12 cellular contexts compared by ENCODE assay signal in genomic region chr12:29041621-29042020, GRCh38.
A peak's percentile ranks its signal among the peaks of the same experiment; 100 is the strongest.
DNase-seq lines count a peak whose midpoint lies in the region; ATAC-seq and TF ChIP-seq lines count a peak whose summit lies in the region.
"Had no signal": no experiment of that assay in that cellular context is flagged by ENCODE, and none has a peak within 500 bp of the region (broad histone marks: within the 10 kb centered on the region; RNA-seq: fewer than 3 reads in every experiment).

No MANE protein-coding gene starts in this region.

- H3K27ac ChIP-seq in foreskin keratinocyte = no peak overlapping the region
- H3K27ac ChIP-seq: parathyroid adenoma had no signal

- peaks cover 4% of the 10 kb centered on the region for H3K4me1 ChIP-seq in foreskin keratinocyte
- H3K4me1 ChIP-seq: parathyroid adenoma had no signal

- TF ChIP-seq CTCF in foreskin keratinocyte (conservative IDR thresholded peaks at IDR 0.05) = no peak

- no peak for TF ChIP-seq POLR2A in erythroblast (IDR thresholded peaks at IDR 0.05; ENCODE audit: low read length)

- DNase-seq in DMS53 (lab: John Stamatoyannopoulos, UW) (peak; percentile 21), DMS53 treated with DMSO at 0.1 percent for 48 hours (lab: John Stamatoyannopoulos, UW; ENCODE audit: unreplicated experiment) (no peak), foreskin keratinocyte (peak; percentile 27 to 61), dermis blood vessel endothelial cell (no peak), erythroblast (lab: John Stamatoyannopoulos, UW) (no peak)
- no peak for DNase-seq in stimulated activated CD4-positive, alpha-beta T cell treated with anti-CD3 and anti-CD28 coated beads, Interleukin-4, amount 100 ng/mL, for 4 hours
- DNase-seq: activated CD4-positive, alpha-beta memory T cell treated with anti-CD3 and anti-CD28 coated beads, Interleukin-2, amount 10 ng/mL, durations not matched to agents 7 days and 5 days; NCI-H2107; SHP77 treated with DMSO at 0.1 percent for 48 hours had no signal

- no peaks in the 10 kb centered on the region for H3K27me3 ChIP-seq in foreskin keratinocyte

- ATAC-seq in SK-N-SH treated with all-trans-retinoic acid at 6 μM for 48 hours = peak; percentile 84
- ATAC-seq in foreskin keratinocyte = peak; percentile 84
- ATAC-seq in HG03097 (IDR thresholded peaks at IDR 0.05; ENCODE audit: low FRiP score, unreplicated experiment) = no peak

TF ChIP-seq in SK-N-SH treated with all-trans-retinoic acid at 6 μM for 48 hours, 23 proteins besides CTCF, POLR2A, EP300 and RAD21:
- TF ChIP-seq, protein P1, sequence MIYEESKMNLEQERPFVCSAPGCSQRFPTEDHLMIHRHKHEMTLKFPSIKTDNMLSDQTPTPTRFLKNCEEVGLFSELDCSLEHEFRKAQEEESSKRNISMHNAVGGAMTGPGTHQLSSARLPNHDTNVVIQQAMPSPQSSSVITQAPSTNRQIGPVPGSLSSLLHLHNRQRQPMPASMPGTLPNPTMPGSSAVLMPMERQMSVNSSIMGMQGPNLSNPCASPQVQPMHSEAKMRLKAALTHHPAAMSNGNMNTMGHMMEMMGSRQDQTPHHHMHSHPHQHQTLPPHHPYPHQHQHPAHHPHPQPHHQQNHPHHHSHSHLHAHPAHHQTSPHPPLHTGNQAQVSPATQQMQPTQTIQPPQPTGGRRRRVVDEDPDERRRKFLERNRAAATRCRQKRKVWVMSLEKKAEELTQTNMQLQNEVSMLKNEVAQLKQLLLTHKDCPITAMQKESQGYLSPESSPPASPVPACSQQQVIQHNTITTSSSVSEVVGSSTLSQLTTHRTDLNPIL (CRISPR knock-in tag; IDR thresholded peaks at IDR 0.05; ENCODE audit: low read depth) = 0 out of 2 replicates have a peak, but pooled peaks have one; percentile 34
- TF ChIP-seq ZFP30 (CRISPR knock-in tag; IDR thresholded peaks at IDR 0.05) (no peak), TSHZ2 (CRISPR knock-in tag; IDR thresholded peaks at IDR 0.05) (no peak), TOX (CRISPR knock-in tag; IDR thresholded peaks at IDR 0.05; ENCODE audit: borderline replicate concordance) (peak; percentile 41; the same call in 1 of the 2 replicates), PPARA (CRISPR knock-in tag; IDR thresholded peaks at IDR 0.05; ENCODE audit: borderline replicate concordance) (no peak), ARNTL (CRISPR knock-in tag; IDR thresholded peaks at IDR 0.05; ENCODE audit: borderline replicate concordance, low read depth) (no peak), ISL1 (CRISPR knock-in tag; IDR thresholded peaks at IDR 0.05) (0 out of 2 replicates have a peak, but pooled peaks have one; percentile 17)
TF ChIP-seq in SK-N-SH treated with all-trans-retinoic acid at 6 μM for 48 hours: peak in this region for 3.

Comparison
In these comparisons a context has a peak if more than half of its experiments do, and no peak if none do; other contexts are left out.
1. DNase-seq: peak in DMS53 (single experiment) and foreskin keratinocyte (2 of 2); none in DMS53 treated with DMSO at 0.1 percent for 48 hours (single experiment), stimulated activated CD4-positive, alpha-beta T cell treated with anti-CD3 and anti-CD28 coated beads, Interleukin-4, amount 100 ng/mL, for 4 hours (0 of 2), dermis blood vessel endothelial cell (single experiment) and erythroblast (0 of 2).